In genomic region chr3:27454914-27455313, GRCh38 we compare ENCODE assay signal across 10 cellular contexts. TPM values are rescaled to one million over a fixed set of nuclear protein-coding genes. Genes with fewer than 3 reads are reported as not detected.
DNase-seq lines count a peak whose midpoint lies in the region; ATAC-seq, FAIRE-seq and TF ChIP-seq lines count a peak whose summit lies in the region.
"Had no signal": no experiment of that assay in that cellular context is flagged by ENCODE, and none has a peak within 500 bp of the region (broad histone marks: within the 10 kb centered on the region; RNA-seq: fewer than 3 reads in every experiment).

No MANE protein-coding gene starts in this region.

- no peak overlapping the region for H3K4me3 ChIP-seq in endothelial cell of umbilical vein (replicated peaks in 1 of 3; ENCODE audit: insufficient read depth in 1 of 3, low read depth in 1 of 3, low read length in 3 of 3)
- H3K4me3 ChIP-seq in SJCRH30 = no peak overlapping the region
- no peak overlapping the region for H3K4me3 ChIP-seq in H7 (ENCODE audit: insufficient read depth, low read depth, low read length)
- H3K4me3 ChIP-seq: SJSA1 had no signal

- H4K20me1 ChIP-seq in endothelial cell of umbilical vein (replicated peaks; ENCODE audit: control insufficient read depth, extremely low read depth, insufficient read depth, low read length) = peaks cover 2% of the 10 kb centered on the region

- H3K9me3 Mint-ChIP-seq in type B pancreatic cell = no peaks in the 10 kb centered on the region

- dilution Hi-C loops in endothelial cell of umbilical vein (cut with MboI; ENCODE audit: extremely low pct_ligation_motif_present, low sequenced_read_pairs) = no loop called here

- no peaks in the 10 kb centered on the region for H3K9me1 ChIP-seq in endothelial cell of umbilical vein (replicated peaks; ENCODE audit: control insufficient read depth, extremely low read depth, insufficient read depth, low read length)

- H3K4me2 ChIP-seq in endothelial cell of umbilical vein (ENCODE audit: insufficient read depth, low read length) = no peak overlapping the region

- no peak for FAIRE-seq in endothelial cell of umbilical vein (lab: Jason Lieb, UNC)
- FAIRE-seq: HTR-8/SVneo had no signal

- intact Hi-C loops in endothelial cell of umbilical vein (cut with micrococcal nuclease) = loop anchor here (10.0 kb wide), 1 partner anchor 890 kb away; the partner anchor contains the start of genes AZI2 and ZCWPW2

- no peak for TF ChIP-seq CTCF in GM20000 (IDR thresholded peaks at IDR 0.05; ENCODE audit: extremely low read depth, missing control alignments)
- no peak for TF ChIP-seq CTCF in endothelial cell of umbilical vein (IDR thresholded peaks at IDR 0.05; ENCODE audit: extremely low read depth in 1 of 2, insufficient read depth in 1 of 2, low read depth in 1 of 2, low read length in 2 of 2)
- no peak for TF ChIP-seq CTCF in type B pancreatic cell (conservative IDR thresholded peaks at IDR 0.05)

- H3K27me3 Mint-ChIP-seq in type B pancreatic cell = no peaks in the 10 kb centered on the region

- H3K4me3 Mint-ChIP-seq in type B pancreatic cell = no peak overlapping the region

- no TSS peak for BruUV-seq in endothelial cell of umbilical vein (replicated peaks; lab: Mats Ljungman, UMichigan)

- H3K79me2 ChIP-seq in endothelial cell of umbilical vein (ENCODE audit: control insufficient read depth, insufficient read depth, low read length) = peaks cover 96% of the 10 kb centered on the region

- no peak for TF ChIP-seq POLR2A in endothelial cell of umbilical vein (IDR thresholded peaks at IDR 0.05; ENCODE audit: low read depth, low read length)

- H3K4me1 Mint-ChIP-seq in type B pancreatic cell (ENCODE audit: unreplicated experiment) = peaks cover 10% of the 10 kb centered on the region

- POLR2A ChIA-PET in endothelial cell of umbilical vein (lab: Charles Lee) = no interaction called here

- H2AFZ ChIP-seq in endothelial cell of umbilical vein (ENCODE audit: low read depth, low read length) = no peak overlapping the region

- H3K27me3 ChIP-seq in endothelial cell of umbilical vein (ENCODE audit: control insufficient read depth in 2 of 2, insufficient read depth in 2 of 2, low read length in 2 of 2) (no peaks in the 10 kb centered on the region), SJCRH30 (no peaks in the 10 kb centered on the region), H7 (ENCODE audit: control insufficient read depth, insufficient read depth, low read length) (no peaks in the 10 kb centered on the region)
- H3K27me3 ChIP-seq: SJSA1 had no signal

- H3K36me3 ChIP-seq in endothelial cell of umbilical vein (ENCODE audit: control insufficient read depth in 2 of 2, extremely low read depth in 1 of 2, insufficient read depth in 2 of 2, low read length in 2 of 2) (no peaks in the 10 kb centered on the region), SJCRH30 (peaks cover 14% of the 10 kb centered on the region), H7 (replicated peaks; ENCODE audit: control insufficient read depth, insufficient read depth, low read length) (no peaks in the 10 kb centered on the region)
- H3K36me3 ChIP-seq: SJSA1 had no signal

- DNase-seq in EL = peak; percentile 14
- peak; percentile 28 for DNase-seq in GM20000 (ENCODE audit: low spot score)
- DNase-seq in endothelial cell of umbilical vein (ENCODE audit: low read depth, low spot score) = peak; percentile 53
- DNase-seq in SJCRH30 = no peak
- no peak for DNase-seq in KG1 (lab: John Stamatoyannopoulos, UW)
- no peak for DNase-seq in type B pancreatic cell (ENCODE audit: extremely low spot score, unreplicated experiment)
- DNase-seq in H7 = no peak

- ATAC-seq in HG03354 (IDR thresholded peaks at IDR 0.05; ENCODE audit: poor library complexity, severe bottlenecking, unreplicated experiment) = peak; percentile 63

- H3K9me3 ChIP-seq in endothelial cell of umbilical vein (replicated peaks; ENCODE audit: control insufficient read depth, insufficient read depth, low read length) (no peaks in the 10 kb centered on the region), SJCRH30 (replicated peaks) (0 out of 2 replicates have a peak, but pooled peaks cover 4% of the 10 kb centered on the region)
- H3K9me3 ChIP-seq: SJSA1 had no signal

- H3K4me1 ChIP-seq in endothelial cell of umbilical vein (ENCODE audit: control insufficient read depth, extremely low read depth, insufficient read depth, low read length) (no peaks in the 10 kb centered on the region), SJCRH30 (no peaks in the 10 kb centered on the region; the same call in 1 of the 2 replicates)
- H3K4me1 ChIP-seq: SJSA1 had no signal

- H3K27ac Mint-ChIP-seq in type B pancreatic cell = no peak overlapping the region

- CTCF ChIA-PET in endothelial cell of umbilical vein (lab: Charles Lee) = interaction anchor here (1.0 to 1.5 kb wide), 3 partner anchors 12 to 226 kb away, joined by 3 to 10 read pairs (median 5); no protein-coding TSS in a partner anchor

- H3K27ac ChIP-seq in endothelial cell of umbilical vein (ENCODE audit: insufficient read depth, low read depth, low read length) = no peak overlapping the region
- no peak overlapping the region for H3K27ac ChIP-seq in SJCRH30
- H3K27ac ChIP-seq: SJSA1 had no signal

- peaks cover 20% of the 10 kb centered on the region for H3K36me3 Mint-ChIP-seq in type B pancreatic cell

- no peak overlapping the region for H3K9ac ChIP-seq in endothelial cell of umbilical vein (replicated peaks; ENCODE audit: extremely low read depth, insufficient read depth, low read length)

TF ChIP-seq in endothelial cell of umbilical vein, 7 proteins besides CTCF, POLR2A, EP300 and RAD21:
- no peak for TF ChIP-seq GATA2 (IDR thresholded peaks at IDR 0.05; ENCODE audit: insufficient read depth, insufficient read length, low read depth, low read length)
- TF ChIP-seq MYC (IDR thresholded peaks at IDR 0.05; ENCODE audit: low read depth, low read length) = no peak
- no peak for TF ChIP-seq MAX (IDR thresholded peaks at IDR 0.05; ENCODE audit: insufficient read depth, insufficient read length)
- TF ChIP-seq POLR2AphosphoS5 (IDR thresholded peaks at IDR 0.05; ENCODE audit: insufficient read depth, low read depth, low read length) = no peak
- no peak for TF ChIP-seq JUN (IDR thresholded peaks at IDR 0.05; ENCODE audit: borderline replicate concordance, insufficient read depth, insufficient read length, low read depth)
- TF ChIP-seq EZH2 (IDR thresholded peaks at IDR 0.05; ENCODE audit: borderline replicate concordance, low read depth, low read length, severe bottlenecking) = no peak
- TF ChIP-seq FOS (IDR thresholded peaks at IDR 0.05; ENCODE audit: borderline replicate concordance, insufficient read depth, low read length) = no peak

RNA-seq across cellular contexts. Expression of gene SLC4A7, which starts 29.3 kb away (rescaled TPM):
- total RNA-seq in endothelial cell of umbilical vein = 50.9 and 58.6 TPM in 2 replicates
- 7.0 and 7.8 TPM in 2 replicates for polyA plus RNA-seq in endothelial cell of umbilical vein
- polyA plus RNA-seq in endothelial cell of umbilical vein (2011; cell fraction: cytosol; rRNA removed) = 4.5 and 4.8 TPM in 2 replicates
- polyA plus RNA-seq in endothelial cell of umbilical vein (2011; cell fraction: nucleus; rRNA removed) = 42.4 and 58.2 TPM in 2 replicates
- polyA plus RNA-seq in endothelial cell of umbilical vein (2012) = 20.5 and 24.2 TPM in 2 replicates
- polyA minus RNA-seq in endothelial cell of umbilical vein = 38.8 and 42.5 TPM in 2 replicates
- polyA minus RNA-seq in endothelial cell of umbilical vein (2011; cell fraction: cytosol; rRNA and poly(A)+ RNA removed) = 25.2 TPM
- polyA minus RNA-seq in endothelial cell of umbilical vein (2011; cell fraction: nucleus; rRNA and poly(A)+ RNA removed) = 108 and 157 TPM in 2 replicates
- 59.5 and 71.5 TPM in 2 replicates for total RNA-seq in SJCRH30 (2014; rRNA removed; shearing (Covaris generic))
- total RNA-seq in type B pancreatic cell (ENCODE audit: low replicate concordance) = 31.0 and 51.8 TPM in 2 replicates
- total RNA-seq in H7 (2014; rRNA removed; shearing (Covaris generic)) = 61.1 and 112 TPM in 2 replicates

Comparison
In these comparisons a context has a peak if more than half of its experiments do, and no peak if none do; other contexts are left out.
1. DNase-seq: peak in EL (single experiment), GM20000 (single experiment) and endothelial cell of umbilical vein (single experiment); none in SJCRH30 (0 of 2), KG1 (single experiment), type B pancreatic cell (single experiment) and H7 (single experiment).